5 cellular contexts compared by ENCODE assay signal in genomic region chr14:75088153-75088552, GRCh38. TPM values are rescaled to one million over a fixed set of nuclear protein-coding genes. Genes with fewer than 3 reads are reported as not detected.
"Had no signal": no experiment of that assay in that cellular context is flagged by ENCODE, and none has a peak within 500 bp of the region (broad histone marks: within the 10 kb centered on the region; RNA-seq: fewer than 3 reads in every experiment).

No MANE protein-coding gene starts in this region.

- H3K9ac ChIP-seq: SK-N-SH had no signal

- H3K4me3 ChIP-seq: MG63 had no signal

- FAIRE-seq: RCC 7860 had no signal

- H3K9me3 ChIP-seq: MG63, SK-N-SH had no signal

- H3K27me3 ChIP-seq: MG63 had no signal

- H3K4me2 ChIP-seq: SK-N-SH had no signal

- DNase-seq: MG63, NCI-H524 treated with DMSO at 0.1 percent for 48 hours had no signal

RNA-seq across cellular contexts. Expression of gene ZC2HC1C, which starts 18.7 kb away (rescaled TPM):
- total RNA-seq: HT1080 had no signal
